In the genomic region with DNA sequence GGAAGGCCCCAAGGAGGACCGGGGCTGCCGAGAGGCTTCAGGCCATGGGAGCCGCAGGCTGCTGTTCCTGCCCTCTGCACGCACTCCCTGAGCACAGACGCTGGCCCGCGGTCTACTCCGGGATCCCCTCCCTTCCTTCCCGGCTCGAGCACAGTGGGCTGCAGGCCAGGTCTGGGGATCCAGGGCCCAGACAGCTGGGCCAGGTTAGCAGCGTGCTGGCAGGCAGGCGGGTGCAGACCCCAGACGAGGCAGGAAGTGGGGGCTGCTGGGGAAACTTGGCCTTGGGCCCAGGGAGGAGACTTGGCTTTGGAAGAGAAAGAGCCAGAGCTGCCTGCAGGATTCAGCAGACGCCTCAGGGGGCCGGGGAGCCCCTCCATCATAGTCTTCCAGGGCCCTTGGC, we compare ENCODE assay signal across 15 cellular contexts. TPM values are rescaled to one million over a fixed set of nuclear protein-coding genes. Genes with fewer than 3 reads are reported as not detected.
DNase-seq lines count a peak whose midpoint lies in the region; ATAC-seq and TF ChIP-seq lines count a peak whose summit lies in the region.
"Had no signal": no experiment of that assay in that cellular context is flagged by ENCODE, and none has a peak within 500 bp of the region (broad histone marks: within the 10 kb centered on the region; RNA-seq: fewer than 3 reads in every experiment).

No MANE protein-coding gene starts in this region.

- no peaks in the 10 kb centered on the region for H3K27me3 ChIP-seq in A673 (replicated peaks; ENCODE audit: insufficient read depth, low read depth, low read length, poor library complexity)
- H3K27me3 ChIP-seq in mesenchymal stem cell (ENCODE audit: control insufficient read depth in 1 of 2, insufficient read depth in 1 of 2, low read length in 2 of 2), result peaks cover 34 to 42% of the 10 kb centered on the region in 2 experiments

- H3K36me3 ChIP-seq in A673 (ENCODE audit: insufficient read depth, low read length, poor library complexity, severe bottlenecking) (no peaks in the 10 kb centered on the region), mesenchymal stem cell (ENCODE audit: control insufficient read depth in 1 of 2, insufficient read depth in 2 of 2, low read depth in 1 of 2, low read length in 2 of 2) (no peaks in the 10 kb centered on the region)
- H3K36me3 ChIP-seq: SJSA1 had no signal

- no peak overlapping the region for H3K18ac ChIP-seq in mesenchymal stem cell (ENCODE audit: low read depth in 1 of 2, low read length in 2 of 2)

- peaks cover 33% of the 10 kb centered on the region for H3K4me1 Mint-ChIP-seq in glutamatergic neuron (ENCODE audit: low read depth, unreplicated experiment)
- no peaks in the 10 kb centered on the region for H3K4me1 Mint-ChIP-seq in activated T-cell treated with anti-CD3 and anti-CD28 coated beads, Interleukin-2, amount 50 U/mL, for 4 hours (ENCODE audit: low read depth)
- H3K4me1 Mint-ChIP-seq: activated CD8-positive, alpha-beta memory T cell treated with anti-CD3 and anti-CD28 coated beads, Interleukin-2, amount 10 ng/mL, durations not matched to agents 7 days and 5 days had no signal

- peak; percentile 88 for DNase-seq in A673 (ENCODE audit: low spot score)
- DNase-seq in NCI-H2029 treated with DMSO at 0.1 percent for 48 hours (lab: John Stamatoyannopoulos, UW), result peak; percentile 30
- peak; percentile 78 for DNase-seq in dermis blood vessel endothelial cell
- peak; percentile 38 for DNase-seq in mesenchymal stem cell
- no peak for DNase-seq in glutamatergic neuron
- DNase-seq in GM20000 (ENCODE audit: low spot score), result no peak
- DNase-seq in activated T-cell treated with anti-CD3 and anti-CD28 coated beads, Interleukin-2, amount 50 U/mL, for 4 hours, result no peak
- DNase-seq in T-helper 2 cell, result no peak
- DNase-seq: activated CD8-positive, alpha-beta memory T cell treated with anti-CD3 and anti-CD28 coated beads, Interleukin-2, amount 10 ng/mL, durations not matched to agents 7 days and 5 days; cortex of kidney; stimulated activated CD4-positive, alpha-beta T cell treated with anti-CD3 and anti-CD28 coated beads, Interleukin-4, amount 100 ng/mL, for 1 hour had no signal

- H3K14ac ChIP-seq in mesenchymal stem cell (ENCODE audit: low read length in 2 of 2), result no peak overlapping the region

- no peak overlapping the region for H3K4me3 Mint-ChIP-seq in glutamatergic neuron (ENCODE audit: unreplicated experiment)
- no peak overlapping the region for H3K4me3 Mint-ChIP-seq in activated T-cell treated with anti-CD3 and anti-CD28 coated beads, Interleukin-2, amount 50 U/mL, for 4 hours
- H3K4me3 Mint-ChIP-seq: activated CD8-positive, alpha-beta memory T cell treated with anti-CD3 and anti-CD28 coated beads, Interleukin-2, amount 10 ng/mL, durations not matched to agents 7 days and 5 days had no signal

- H2BK15ac ChIP-seq in mesenchymal stem cell (ENCODE audit: low read depth, poor library complexity, severe bottlenecking), result no peak overlapping the region

- H2AK5ac ChIP-seq in mesenchymal stem cell (ENCODE audit: low read length, severe bottlenecking), result no peak overlapping the region

- CTCF ChIA-PET in A673 (lab: Charles Lee), result interaction anchor here (1.0 to 1.1 kb wide), 2 partner anchors 54 to 103 kb away, joined by 3 read pairs; no protein-coding TSS in a partner anchor

- H3K9me3 Mint-ChIP-seq in glutamatergic neuron (ENCODE audit: unreplicated experiment), result peaks cover 13% of the 10 kb centered on the region
- no peaks in the 10 kb centered on the region for H3K9me3 Mint-ChIP-seq in activated T-cell treated with anti-CD3 and anti-CD28 coated beads, Interleukin-2, amount 50 U/mL, for 4 hours

- no peak overlapping the region for H2BK12ac ChIP-seq in mesenchymal stem cell (ENCODE audit: low read length in 2 of 2)

- no peak overlapping the region for H3K4me2 ChIP-seq in mesenchymal stem cell (ENCODE audit: low read length, poor library complexity, severe bottlenecking)
- H3K4me2 ChIP-seq: A549, KMS-11 had no signal

- no peaks in the 10 kb centered on the region for H3K9me3 ChIP-seq in A673 (ENCODE audit: low read depth, low read length, poor library complexity, severe bottlenecking)
- no peaks in the 10 kb centered on the region for H3K9me3 ChIP-seq in mesenchymal stem cell (ENCODE audit: control insufficient read depth, low read length)
- H3K9me3 ChIP-seq: A549, SJSA1 had no signal

- no peak overlapping the region for H2AFZ ChIP-seq in mesenchymal stem cell (ENCODE audit: low read depth, low read length)

- no peak overlapping the region for H4K91ac ChIP-seq in mesenchymal stem cell (ENCODE audit: low read length)

- no peak overlapping the region for H2BK120ac ChIP-seq in mesenchymal stem cell (ENCODE audit: low read depth, low read length)

- no peak overlapping the region for H4K8ac ChIP-seq in mesenchymal stem cell (ENCODE audit: low read length)

- no peak overlapping the region for H3K23ac ChIP-seq in mesenchymal stem cell (ENCODE audit: low read length in 2 of 2)

- H3K36me3 Mint-ChIP-seq in glutamatergic neuron (ENCODE audit: unreplicated experiment), result no peaks in the 10 kb centered on the region
- no peaks in the 10 kb centered on the region for H3K36me3 Mint-ChIP-seq in activated T-cell treated with anti-CD3 and anti-CD28 coated beads, Interleukin-2, amount 50 U/mL, for 4 hours (ENCODE audit: insufficient read depth)
- H3K36me3 Mint-ChIP-seq: activated CD8-positive, alpha-beta memory T cell treated with anti-CD3 and anti-CD28 coated beads, Interleukin-2, amount 10 ng/mL, durations not matched to agents 7 days and 5 days had no signal

- TF ChIP-seq CTCF in A673 (conservative IDR thresholded peaks at IDR 0.05; ENCODE audit: low read depth, low read length) (no peak), glutamatergic neuron (IDR thresholded peaks at IDR 0.05; ENCODE audit: partially characterized antibody, unreplicated experiment) (no peak), GM20000 (IDR thresholded peaks at IDR 0.05; ENCODE audit: extremely low read depth, missing control alignments) (no peak)

- peaks cover 14% of the 10 kb centered on the region for H3K27me3 Mint-ChIP-seq in glutamatergic neuron (ENCODE audit: unreplicated experiment)
- H3K27me3 Mint-ChIP-seq in activated T-cell treated with anti-CD3 and anti-CD28 coated beads, Interleukin-2, amount 50 U/mL, for 4 hours (ENCODE audit: low read depth), result peaks cover 40% of the 10 kb centered on the region

- no peak overlapping the region for H2BK5ac ChIP-seq in mesenchymal stem cell (ENCODE audit: low read depth, low read length, poor library complexity, severe bottlenecking)

- H3K4me3 ChIP-seq in A673 (ENCODE audit: low read depth, low read length, poor library complexity, severe bottlenecking) (no peak overlapping the region), mesenchymal stem cell (ENCODE audit: insufficient read depth in 1 of 2, low read depth in 1 of 2, low read length in 2 of 2) (peak overlapping the region in 1 of 2 experiments; percentile 44)
- H3K4me3 ChIP-seq: A549, SJSA1 had no signal

- WGBS in mesenchymal stem cell, result 31% methylated on average over 14 of the region's 15 CpGs

- H3K4me1 ChIP-seq in A673 (ENCODE audit: insufficient read depth, low read length, poor library complexity, severe bottlenecking) (peaks cover 18% of the 10 kb centered on the region), mesenchymal stem cell (ENCODE audit: control insufficient read depth, insufficient read depth, low read depth, low read length) (peaks cover 6% of the 10 kb centered on the region)
- H3K4me1 ChIP-seq: A549, SJSA1 had no signal

- no peaks in the 10 kb centered on the region for H3K79me1 ChIP-seq in mesenchymal stem cell (replicated peaks; ENCODE audit: low read length, poor library complexity, severe bottlenecking)

- intact Hi-C loops in A673 (cut with micrococcal nuclease; ENCODE audit: unreplicated experiment), result loop anchor here (5.0 kb wide), 1 partner anchor 42 kb away; the partner anchor contains the start of gene CACNA1G

- no peak overlapping the region for H3K27ac Mint-ChIP-seq in glutamatergic neuron (ENCODE audit: unreplicated experiment)
- H3K27ac Mint-ChIP-seq: activated CD8-positive, alpha-beta memory T cell treated with anti-CD3 and anti-CD28 coated beads, Interleukin-2, amount 10 ng/mL, durations not matched to agents 7 days and 5 days had no signal

- H3K9ac ChIP-seq in mesenchymal stem cell (ENCODE audit: low read length), result no peak overlapping the region
- H3K9ac ChIP-seq: KMS-11 had no signal

- no peak overlapping the region for H3K4ac ChIP-seq in mesenchymal stem cell (ENCODE audit: low read depth in 1 of 2, low read length in 2 of 2)

- ATAC-seq in activated T-cell treated with anti-CD3 and anti-CD28 coated beads, Interleukin-2, amount 50 U/mL, for 4 hours, result no peak
- ATAC-seq: activated CD8-positive, alpha-beta memory T cell treated with anti-CD3 and anti-CD28 coated beads, Interleukin-2, amount 10 ng/mL, durations not matched to agents 7 days and 5 days; HCT116 had no signal

- POLR2A ChIA-PET in A673 (lab: Charles Lee; ENCODE audit: low non-redundant PET), result no interaction called here

- no TSS peak for BruUV-seq in A673 (replicated peaks; lab: Mats Ljungman, UMichigan)

- H3K27ac ChIP-seq in A673 (ENCODE audit: low read depth, low read length, poor library complexity, severe bottlenecking) (peak overlapping the region; percentile 56), mesenchymal stem cell (ENCODE audit: low read length, poor library complexity, severe bottlenecking) (no peak overlapping the region)
- H3K27ac ChIP-seq: A549, KMS-11, SJSA1 had no signal

RNA-seq across cellular contexts. Expression of gene ABCC3, which starts 30.2 kb away (rescaled TPM):
- 0.56 and 1.2 TPM in 2 replicates for total RNA-seq in A673 (2021)
- 1.3 and 2.7 TPM in 2 replicates for total RNA-seq in dermis blood vessel endothelial cell
- polyA plus RNA-seq in mesenchymal stem cell (2013, experiment 1 of 2), result 2.5 TPM
- 2.5 TPM for polyA plus RNA-seq in mesenchymal stem cell (2013, experiment 2 of 2)
- total RNA-seq in glutamatergic neuron (ENCODE audit: unreplicated experiment), result not detected
- under 1 TPM; 0.26 to 0.63 (median 0.49) TPM for total RNA-seq in activated T-cell treated with anti-CD3 and anti-CD28 coated beads, Interleukin-2, amount 50 U/mL, for 4 hours
- total RNA-seq: activated CD8-positive, alpha-beta memory T cell treated with anti-CD3 and anti-CD28 coated beads, Interleukin-2, amount 10 ng/mL, durations not matched to agents 7 days and 5 days had no signal

RNA-seq across cellular contexts. Expression of gene CACNA1G, which starts 44.0 kb away (rescaled TPM):
- total RNA-seq in A673 (2021) (7.1 and 10.8 TPM in 2 replicates), dermis blood vessel endothelial cell (not detected in 2 replicates), glutamatergic neuron (ENCODE audit: unreplicated experiment) (2.2 TPM)
- polyA plus RNA-seq in mesenchymal stem cell (2013, experiment 1 of 2), result 0.01 TPM
- polyA plus RNA-seq in mesenchymal stem cell (2013, experiment 2 of 2), result 0.01 TPM
- under 1 TPM in 1 of 3 donors, not detected in 2; 0.03 TPM for total RNA-seq in activated T-cell treated with anti-CD3 and anti-CD28 coated beads, Interleukin-2, amount 50 U/mL, for 4 hours
- total RNA-seq: activated CD8-positive, alpha-beta memory T cell treated with anti-CD3 and anti-CD28 coated beads, Interleukin-2, amount 10 ng/mL, durations not matched to agents 7 days and 5 days had no signal

RNA-seq across cellular contexts. Expression of gene SPATA20, which starts 57.5 kb away (rescaled TPM):
- total RNA-seq in A673 (2021), result 11.1 and 16.5 TPM in 2 replicates
- 36.8 and 43.6 TPM in 2 replicates for total RNA-seq in dermis blood vessel endothelial cell
- 36.6 TPM for polyA plus RNA-seq in mesenchymal stem cell (2013, experiment 1 of 2)
- polyA plus RNA-seq in mesenchymal stem cell (2013, experiment 2 of 2), result 37.2 TPM
- total RNA-seq in glutamatergic neuron (ENCODE audit: unreplicated experiment), result 14.0 TPM
- 10 to 100 TPM in 2 of 3 donors, 1 to 10 TPM in 1; 6.5 to 16.9 (median 13.5) TPM for total RNA-seq in activated T-cell treated with anti-CD3 and anti-CD28 coated beads, Interleukin-2, amount 50 U/mL, for 4 hours

Comparison
In these comparisons a context has a peak if more than half of its experiments do, and no peak if none do; other contexts are left out.
1. DNase-seq: peak in A673 (single experiment), NCI-H2029 treated with DMSO at 0.1 percent for 48 hours (single experiment), dermis blood vessel endothelial cell (single experiment) and mesenchymal stem cell (single experiment); none in glutamatergic neuron (single experiment), GM20000 (single experiment), activated T-cell treated with anti-CD3 and anti-CD28 coated beads, Interleukin-2, amount 50 U/mL, for 4 hours (single experiment) and T-helper 2 cell (0 of 5).